In genomic region chr7:100799037-100799896, GRCh38 we compare ENCODE assay signal across 9 cellular contexts. TPM values are rescaled to one million over a fixed set of nuclear protein-coding genes. Genes with fewer than 3 reads are reported as not detected.
DNase-seq lines count a peak whose midpoint lies in the region; ATAC-seq and TF ChIP-seq lines count a peak whose summit lies in the region.
"Had no signal": no experiment of that assay in that cellular context is flagged by ENCODE, and none has a peak within 500 bp of the region (broad histone marks: within the 10 kb centered on the region; RNA-seq: fewer than 3 reads in every experiment).

No MANE protein-coding gene starts in this region.

- H3K27me3 ChIP-seq in CD4-positive, alpha-beta T cell (ENCODE audit: control insufficient read depth, insufficient read depth, low read length) = no peaks in the 10 kb centered on the region
- H3K27me3 ChIP-seq in HCT116 (ENCODE audit: insufficient read depth, low read length) (no peaks in the 10 kb centered on the region), cardiac muscle cell (no peaks in the 10 kb centered on the region)

- CTCF ChIA-PET in CD4-positive, alpha-beta T cell (lab: Charles Lee) = interaction anchor here (0.6 to 1.3 kb wide), 6 partner anchors 18 to 345 kb away, joined by 3 to 21 read pairs (median 3); partner anchors contain the start of genes POP7 and SLC12A9
- CTCF ChIA-PET in HCT116 (lab: Charles Lee) = interaction anchor here (0.6 to 4.9 kb wide), 8 partner anchors 10 to 167 kb away, joined by 3 to 48 read pairs (median 5); partner anchors contain the start of genes EPHB4, POP7 and SLC12A9

- no peak overlapping the region for H2AFZ ChIP-seq in HCT116 (ENCODE audit: low read depth, low read length, poor library complexity, severe bottlenecking)

- RAD21 ChIA-PET in HCT116 (lab: Charles Lee; ENCODE audit: low non-redundant PET in 1 of 2, low total read pairs in 2 of 2, uncharacterized antibody in 2 of 2, unreplicated experiment in 2 of 2) = interaction anchor here (0.6 to 1.0 kb wide), 3 partner anchors 53 to 94 kb away, joined by 3 read pairs; partner anchors contain the start of genes POP7 (in 1 of the 2), SLC12A9 (in 1 of the 2) and UFSP1 (in 1 of the 2)

- BruUV-seq in HCT116 (replicated peaks; lab: Mats Ljungman, UMichigan) = no TSS peak

- peak; percentile 10 to 51 (median 22) for DNase-seq in CD4-positive, alpha-beta T cell
- no peak for DNase-seq in HCT116 (ENCODE audit: low read depth, low spot score)
- peak; percentile 65 for DNase-seq in RPMI7951 (ENCODE audit: low read depth)
- peak; percentile 9 for DNase-seq in activated effector memory CD4-positive, alpha-beta T cell treated with Interleukin-2 at 50 U/mL for 16 hours
- peak; percentile 60 to 82 for DNase-seq in cardiac muscle cell (ENCODE audit: low read depth in 1 of 2, low spot score in 1 of 2)
- DNase-seq in sciatic nerve (ENCODE audit: low spot score) = peak; percentile 71

- H3K9ac ChIP-seq in HCT116 (ENCODE audit: low read length) = no peak overlapping the region

- no peaks in the 10 kb centered on the region for H3K4me1 Mint-ChIP-seq in CD4-positive, alpha-beta T cell (ENCODE audit: low read depth)

- H4K20me1 ChIP-seq in HCT116 (ENCODE audit: insufficient read depth) = no peaks in the 10 kb centered on the region

- no peaks in the 10 kb centered on the region for H3K9me2 ChIP-seq in HCT116 (ENCODE audit: insufficient read depth)

- H3K4me3 ChIP-seq in HCT116 (replicated peaks in 1 of 2; ENCODE audit: low read depth in 1 of 2, low read length in 2 of 2) (no peak overlapping the region), cardiac muscle cell (no peak overlapping the region)

- ATAC-seq in CD4-positive, alpha-beta T cell (ENCODE audit: poor library complexity) = peak; percentile 62
- ATAC-seq in HCT116 (peak; percentile 77), sciatic nerve (peak; percentile 60), GM21367 (IDR thresholded peaks at IDR 0.05; ENCODE audit: unreplicated experiment) (no peak), HG03354 (IDR thresholded peaks at IDR 0.05; ENCODE audit: poor library complexity, severe bottlenecking, unreplicated experiment) (no peak)

- peak; percentile 82 for TF ChIP-seq RAD21 in HCT116 (IDR thresholded peaks at IDR 0.05; ENCODE audit: low read depth)

- H3K9me3 Mint-ChIP-seq in CD4-positive, alpha-beta T cell = no peaks in the 10 kb centered on the region
- H3K9me3 Mint-ChIP-seq: stimulated activated naive CD8-positive, alpha-beta T cell treated with anti-CD3 and anti-CD28 coated beads, Interleukin-15, Interleukin-2, amounts not matched to agents 100 ng/mL and 50 ng/mL, for 24 hours had no signal

- H3K4me2 ChIP-seq in HCT116 (ENCODE audit: low read length) = peak overlapping the region; percentile 31

- no peak overlapping the region for H3K27ac ChIP-seq in CD4-positive, alpha-beta T cell (ENCODE audit: low read depth, low read length)
- H3K27ac ChIP-seq in HCT116 (ENCODE audit: low read depth, low read length) (no peak overlapping the region), cardiac muscle cell (no peak overlapping the region)

- peaks cover 4% of the 10 kb centered on the region for H3K27me3 Mint-ChIP-seq in CD4-positive, alpha-beta T cell

- H3K4me1 ChIP-seq in HCT116 (ENCODE audit: control insufficient read depth in 1 of 2, insufficient read depth in 2 of 2, low read length in 2 of 2) = peaks cover 43 to 57% of the 10 kb centered on the region in 2 experiments
- H3K4me1 ChIP-seq in cardiac muscle cell (ENCODE audit: low read depth) = no peaks in the 10 kb centered on the region

- no peaks in the 10 kb centered on the region for H3K9me3 ChIP-seq in CD4-positive, alpha-beta T cell (ENCODE audit: control insufficient read depth, low read length)
- no peaks in the 10 kb centered on the region for H3K9me3 ChIP-seq in HCT116 (ENCODE audit: control insufficient read depth in 1 of 2, insufficient read depth in 1 of 2, low read depth in 1 of 2, low read length in 2 of 2)
- no peaks in the 10 kb centered on the region for H3K9me3 ChIP-seq in cardiac muscle cell (ENCODE audit: low read depth)

- 0 out of 4 replicates have a peak, but pooled peaks cover 0 to 4% of the 10 kb centered on the region in 2 experiments for H3K36me3 ChIP-seq in HCT116 (ENCODE audit: control insufficient read depth in 1 of 2, insufficient read depth in 2 of 2, low read length in 2 of 2)
- no peaks in the 10 kb centered on the region for H3K36me3 ChIP-seq in cardiac muscle cell

- TF ChIP-seq POLR2A in HCT116 (IDR thresholded peaks at IDR 0.05; ENCODE audit: borderline replicate concordance, extremely low read depth, insufficient read depth, insufficient read length) = no peak

- H3K4me3 Mint-ChIP-seq in CD4-positive, alpha-beta T cell = no peak overlapping the region
- H3K4me3 Mint-ChIP-seq: stimulated activated naive CD8-positive, alpha-beta T cell treated with anti-CD3 and anti-CD28 coated beads, Interleukin-15, Interleukin-2, amounts not matched to agents 100 ng/mL and 50 ng/mL, for 24 hours had no signal

- H3K79me2 ChIP-seq in HCT116 (ENCODE audit: insufficient read depth, low read length) = no peaks in the 10 kb centered on the region

- no peaks in the 10 kb centered on the region for H3K36me3 Mint-ChIP-seq in CD4-positive, alpha-beta T cell (ENCODE audit: low read depth)

- TF ChIP-seq CTCF in CD4-positive, alpha-beta T cell (IDR thresholded peaks at IDR 0.05) = peak; percentile 40
- TF ChIP-seq CTCF in HCT116 (IDR thresholded peaks at IDR 0.05 in 2 of 3, conservative IDR thresholded peaks at IDR 0.05 in 1 of 3; ENCODE audit: borderline replicate concordance in 1 of 3, insufficient read depth in 1 of 3, low read depth in 2 of 3, low read length in 2 of 3) (peak; percentile 69 to 89 (median 83); a peak in 5 of 6 replicates), cardiac muscle cell (IDR thresholded peaks at IDR 0.05; ENCODE audit: low read depth, low read length) (peak; percentile 82)

- intact Hi-C loops in CD4-positive, alpha-beta T cell (cut with DNase I, micrococcal nuclease) = loop anchor here (1.0 to 5.0 kb wide), 3 partner anchors 53 to 278 kb away; partner anchors contain the start of gene SLC12A9 (in 2 of the 2)
- intact Hi-C loops in HCT116 (cut with micrococcal nuclease) (loop anchor here (1.0 kb wide), 1 partner anchor 53 kb away; the partner anchor contains the start of gene SLC12A9), sciatic nerve (cut with DNase I) (loop anchor here (5.0 kb wide), 1 partner anchor 53 kb away; the partner anchor contains the start of gene SLC12A9)

- POLR2A ChIA-PET in CD4-positive, alpha-beta T cell (lab: Charles Lee) = interaction anchor here (0.6 to 0.7 kb wide), 2 partner anchors 53 to 76 kb away, joined by 3 read pairs; partner anchors contain the start of genes SLC12A9 and SRRT
- POLR2A ChIA-PET in HCT116 (lab: Charles Lee) = interaction anchor here (2.3 kb wide), 1 partner anchor 28 kb away, joined by 9 read pairs; the partner anchor contains the start of gene EPHB4

- H3K27ac Mint-ChIP-seq in CD4-positive, alpha-beta T cell = no peak overlapping the region
- H3K27ac Mint-ChIP-seq: stimulated activated naive CD8-positive, alpha-beta T cell treated with anti-CD3 and anti-CD28 coated beads, Interleukin-15, Interleukin-2, amounts not matched to agents 100 ng/mL and 50 ng/mL, for 24 hours had no signal

TF ChIP-seq in HCT116, 20 proteins besides CTCF, POLR2A, EP300 and RAD21:
- TF ChIP-seq CBX3 (IDR thresholded peaks at IDR 0.05; ENCODE audit: low read depth) (0 out of 2 replicates have a peak, but pooled peaks have one; percentile 12), YY1 (IDR thresholded peaks at IDR 0.05; ENCODE audit: extremely low read depth, insufficient replicate concordance, low read depth, low read length) (peak; percentile 8), POLR2AphosphoS5 (IDR thresholded peaks at IDR 0.05; ENCODE audit: low read depth, low read length) (peak; percentile 12; the same call in 1 of the 2 replicates), FOSL1 (IDR thresholded peaks at IDR 0.05; ENCODE audit: low read depth) (no peak), EGR1 (IDR thresholded peaks at IDR 0.05; ENCODE audit: low read depth) (no peak)

RNA-seq across cellular contexts. Expression of gene EPHB4, which starts 28.1 kb away (rescaled TPM):
- 1 to 10 TPM; 8.4 to 8.9 TPM for total RNA-seq in CD4-positive, alpha-beta T cell
- total RNA-seq in HCT116 (2021; ENCODE audit: unreplicated experiment) (61.1 TPM), cardiac muscle cell (48.9 and 53.6 TPM in 2 replicates), sciatic nerve (49.5 TPM)
- 56.7 and 60.4 TPM in 2 replicates for polyA plus RNA-seq in HCT116 (2012)
- total RNA-seq in RPMI7951 (2014; rRNA removed; shearing (Covaris generic)) = 24.6 and 27.0 TPM in 2 replicates
- 29.5 and 33.4 TPM in 2 replicates for polyA plus RNA-seq in cardiac muscle cell

RNA-seq across cellular contexts. Expression of gene SLC12A9, which starts 53.2 kb away (rescaled TPM):
- 10 to 100 TPM; 26.3 to 28.2 TPM for total RNA-seq in CD4-positive, alpha-beta T cell
- total RNA-seq in HCT116 (2021; ENCODE audit: unreplicated experiment) = 24.6 TPM
- 14.7 and 15.4 TPM in 2 replicates for polyA plus RNA-seq in HCT116 (2012)
- total RNA-seq in RPMI7951 (2014; rRNA removed; shearing (Covaris generic)) = 9.4 and 9.6 TPM in 2 replicates
- 18.3 and 19.5 TPM in 2 replicates for total RNA-seq in cardiac muscle cell
- polyA plus RNA-seq in cardiac muscle cell = 12.5 and 14.6 TPM in 2 replicates
- 28.7 TPM for total RNA-seq in sciatic nerve

Comparison
In these comparisons a context has a peak if more than half of its experiments do, and no peak if none do; other contexts are left out.
1. ATAC-seq: peak in CD4-positive, alpha-beta T cell (single experiment), HCT116 (single experiment) and sciatic nerve (single experiment); none in GM21367 (single experiment) and HG03354 (single experiment).
2. Peak in every context shown above with its lines, with median percentiles within 50 percentile points of each other: CTCF ChIP-seq.